ENCODE assay signal across 8 cellular contexts in the genomic region with DNA sequence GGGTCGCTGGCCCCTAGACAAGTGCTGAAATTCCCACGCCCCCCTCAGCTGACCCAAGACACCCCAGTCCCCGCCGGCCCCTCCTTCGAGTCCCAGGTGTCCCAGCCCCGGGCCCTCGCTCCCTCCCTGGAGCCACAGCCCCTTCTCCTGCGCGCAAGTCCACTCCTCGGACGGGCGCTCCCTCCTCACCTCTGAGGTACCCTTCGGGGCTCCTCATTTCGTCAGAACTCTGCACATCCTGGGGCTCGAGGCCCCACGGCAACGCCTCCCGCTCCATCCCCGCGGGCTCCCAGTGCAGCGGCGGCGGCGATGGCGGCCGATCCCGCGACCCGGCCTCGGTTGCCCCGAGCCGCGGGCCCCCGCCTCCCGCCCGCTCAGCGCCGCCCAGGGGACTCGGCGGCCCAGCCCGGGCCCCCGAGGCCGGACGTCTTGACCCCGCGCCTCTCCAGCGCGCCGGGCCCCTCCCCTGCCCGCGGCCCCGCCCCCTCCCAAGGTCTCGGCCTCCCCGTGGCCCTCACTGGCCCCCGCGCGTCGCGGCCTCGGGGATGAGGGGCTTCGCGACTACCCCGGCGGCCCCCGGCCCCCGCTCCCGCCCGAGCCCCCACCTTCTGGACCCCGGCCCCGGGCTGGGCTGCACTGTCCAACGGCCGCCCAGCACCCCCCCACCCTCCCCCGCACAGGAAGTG. TPM values are rescaled to one million over a fixed set of nuclear protein-coding genes. Genes with fewer than 3 reads are reported as not detected.
DNase-seq lines count a peak whose midpoint lies in the region; ATAC-seq lines count a peak whose summit lies in the region.

Gene ZNF768 (minus strand): TSS at position 430 of the 686 bp plus-strand sequence. CDS start 153 bp downstream, at position 277.

- CTCF ChIA-PET in activated CD8-positive, alpha-beta T cell treated with anti-CD3 and anti-CD28 coated beads, Interleukin-2, amount 10 ng/mL, durations not matched to agents 7 days and 5 days (lab: Charles Lee), result interaction anchor here (1.0 to 1.9 kb wide), 4 partner anchors 9 to 96 kb away, joined by 3 to 12 read pairs (median 6); partner anchors contain the start of genes DCTPP1 and ZNF747

- peak within 1 kb of the TSS; percentile 94 to 99 (median 97) for H3K27ac Mint-ChIP-seq in IgD-negative memory B cell
- peak within 1 kb of the TSS; percentile 75 for H3K27ac Mint-ChIP-seq in activated CD8-positive, alpha-beta T cell treated with anti-CD3 and anti-CD28 coated beads, Interleukin-2, amount 10 ng/mL, durations not matched to agents 7 days and 5 days

- no peaks in the 10 kb centered on the region for H3K36me3 Mint-ChIP-seq in IgD-negative memory B cell
- peaks cover 25% of the 10 kb centered on the region for H3K36me3 Mint-ChIP-seq in activated CD8-positive, alpha-beta T cell treated with anti-CD3 and anti-CD28 coated beads, Interleukin-2, amount 10 ng/mL, durations not matched to agents 7 days and 5 days (ENCODE audit: low read depth)

- H3K9me3 Mint-ChIP-seq in IgD-negative memory B cell, result no peaks in the 10 kb centered on the region
- H3K9me3 Mint-ChIP-seq in activated CD8-positive, alpha-beta T cell treated with anti-CD3 and anti-CD28 coated beads, Interleukin-2, amount 10 ng/mL, durations not matched to agents 7 days and 5 days (ENCODE audit: insufficient read depth), result no peaks in the 10 kb centered on the region

- peak within 1 kb of the TSS; percentile 74 to 76 for H3K4me3 ChIP-seq in muscle layer of colon (ENCODE audit: low read depth in 1 of 2, low read length in 2 of 2)

- H3K4me1 ChIP-seq in muscle layer of colon (ENCODE audit: insufficient read depth, low read length), result peaks cover 13% of the 10 kb centered on the region

- DNase-seq in DMS53 (lab: John Stamatoyannopoulos, UW) (peak; percentile 84), ureter (ENCODE audit: low spot score) (no peak), NCI-H2227 treated with DMSO at 0.1 percent for 48 hours (lab: John Stamatoyannopoulos, UW) (no peak)
- peak; percentile 34 for DNase-seq in activated CD8-positive, alpha-beta T cell treated with anti-CD3 and anti-CD28 coated beads, Interleukin-2, amount 10 ng/mL, durations not matched to agents 7 days and 5 days

- peaks cover 7% of the 10 kb centered on the region for H3K36me3 ChIP-seq in muscle layer of colon (ENCODE audit: insufficient read depth, low read length)

- H3K9me3 ChIP-seq in muscle layer of colon (ENCODE audit: low read length), result no peaks in the 10 kb centered on the region

- ATAC-seq in GM19467 (IDR thresholded peaks at IDR 0.05; ENCODE audit: unreplicated experiment) (peak; percentile 17), esophagus mucosa (peak; percentile 12)
- ATAC-seq in activated CD8-positive, alpha-beta T cell treated with anti-CD3 and anti-CD28 coated beads, Interleukin-2, amount 10 ng/mL, durations not matched to agents 7 days and 5 days, result peak; percentile 31

- H3K9ac ChIP-seq in muscle layer of colon (ENCODE audit: low read length), result peak within 1 kb of the TSS; percentile 81

- POLR2A ChIA-PET in activated CD8-positive, alpha-beta T cell treated with anti-CD3 and anti-CD28 coated beads, Interleukin-2, amount 10 ng/mL, durations not matched to agents 7 days and 5 days (lab: Charles Lee), result interaction anchor here (0.7 to 1.6 kb wide), 8 partner anchors 9 to 132 kb away, joined by 3 to 6 read pairs (median 4); partner anchors contain the start of genes FBRS, ZNF747 and ZNF785

- H3K4me3 Mint-ChIP-seq in IgD-negative memory B cell, result peak within 1 kb of the TSS; percentile 89 to 97 (median 96)
- peak within 1 kb of the TSS; percentile 78 for H3K4me3 Mint-ChIP-seq in activated CD8-positive, alpha-beta T cell treated with anti-CD3 and anti-CD28 coated beads, Interleukin-2, amount 10 ng/mL, durations not matched to agents 7 days and 5 days

- H3K27me3 ChIP-seq in muscle layer of colon (ENCODE audit: control insufficient read depth in 1 of 2, insufficient read depth in 2 of 2, low read length in 2 of 2), result no peaks in the 10 kb centered on the region

- H3K27ac ChIP-seq in muscle layer of colon (ENCODE audit: low read depth, low read length), result peak within 1 kb of the TSS; percentile 95

- no peaks in the 10 kb centered on the region for H3K27me3 Mint-ChIP-seq in IgD-negative memory B cell
- H3K27me3 Mint-ChIP-seq in activated CD8-positive, alpha-beta T cell treated with anti-CD3 and anti-CD28 coated beads, Interleukin-2, amount 10 ng/mL, durations not matched to agents 7 days and 5 days (ENCODE audit: low read depth), result no peaks in the 10 kb centered on the region

- peaks cover 9 to 14% (median 12%) of the 10 kb centered on the region in 3 donors for H3K4me1 Mint-ChIP-seq in IgD-negative memory B cell
- H3K4me1 Mint-ChIP-seq in activated CD8-positive, alpha-beta T cell treated with anti-CD3 and anti-CD28 coated beads, Interleukin-2, amount 10 ng/mL, durations not matched to agents 7 days and 5 days (ENCODE audit: low read depth), result peaks cover 32% of the 10 kb centered on the region

RNA-seq across cellular contexts. Expression of gene ZNF768, which starts in this region (rescaled TPM):
- polyA plus RNA-seq in IgD-negative memory B cell, result 12.7 TPM
- total RNA-seq in activated CD8-positive, alpha-beta T cell treated with anti-CD3 and anti-CD28 coated beads, Interleukin-2, amount 10 ng/mL, durations not matched to agents 7 days and 5 days, result 1 to 10 TPM; 6.7 to 7.0 TPM
- total RNA-seq in esophagus mucosa (11.7 TPM), ureter (37.6 TPM)

Comparison
In these comparisons a context has a peak if more than half of its experiments do, and no peak if none do; other contexts are left out.
1. DNase-seq: peak in DMS53 (single experiment) and activated CD8-positive, alpha-beta T cell treated with anti-CD3 and anti-CD28 coated beads, Interleukin-2, amount 10 ng/mL, durations not matched to agents 7 days and 5 days (single experiment); none in ureter (single experiment) and NCI-H2227 treated with DMSO at 0.1 percent for 48 hours (single experiment).
2. Peak in every context shown above with its lines, with median percentiles within 50 percentile points of each other: ATAC-seq.